ENCODE assay signal across 24 cellular contexts in genomic region chr20:47660983-47661711, GRCh38.
DNase-seq lines count a peak whose midpoint lies in the region; ATAC-seq lines count a peak whose summit lies in the region.
"Had no signal": no experiment of that assay in that cellular context is flagged by ENCODE, and none has a peak within 500 bp of the region (broad histone marks: within the 10 kb centered on the region; RNA-seq: fewer than 3 reads in every experiment).

No MANE protein-coding gene starts in this region.

- no peaks in the 10 kb centered on the region for H3K9me3 Mint-ChIP-seq in stimulated activated naive CD8-positive, alpha-beta T cell treated with anti-CD3 and anti-CD28 coated beads, Interleukin-15, Interleukin-2, amounts not matched to agents 100 ng/mL and 50 ng/mL, for 24 hours
- no peaks in the 10 kb centered on the region for H3K9me3 Mint-ChIP-seq in memory B cell
- H3K9me3 Mint-ChIP-seq: activated CD4-positive, alpha-beta T cell treated with anti-CD3 and anti-CD28 coated beads, Interleukin-2, amount 10 ng/mL, durations not matched to agents 7 days and 5 days; brain; CD4-positive, alpha-beta T cell; GM23338; HFFc6; T-helper 1 cell treated with Interleukin-12 subunit alpha and Interleukin-12 subunit beta and Interleukin-4 antibody, amounts not matched to agents 30 μg/mL and 1 μg/mL, for 36 hours had no signal

- H3K27me3 Mint-ChIP-seq in stimulated activated naive CD8-positive, alpha-beta T cell treated with anti-CD3 and anti-CD28 coated beads, Interleukin-15, Interleukin-2, amounts not matched to agents 100 ng/mL and 50 ng/mL, for 24 hours: no peaks in the 10 kb centered on the region
- H3K27me3 Mint-ChIP-seq in memory B cell: no peaks in the 10 kb centered on the region
- H3K27me3 Mint-ChIP-seq: activated CD4-positive, alpha-beta T cell treated with anti-CD3 and anti-CD28 coated beads, Interleukin-2, amount 10 ng/mL, durations not matched to agents 7 days and 5 days; brain; CD4-positive, alpha-beta T cell had no signal

- no peak for ATAC-seq in stimulated activated naive CD8-positive, alpha-beta T cell treated with anti-CD3 and anti-CD28 coated beads, Interleukin-15, Interleukin-2, amounts not matched to agents 100 U/mL and 50 U/mL, for 24 hours
- no peak for ATAC-seq in memory B cell (ENCODE audit: low read depth)
- ATAC-seq in HG02981 (IDR thresholded peaks at IDR 0.05; ENCODE audit: unreplicated experiment): no peak
- ATAC-seq: GM23338, mucosa of descending colon, sciatic nerve had no signal

- peaks cover 36% of the 10 kb centered on the region for H3K36me3 Mint-ChIP-seq in stimulated activated naive CD8-positive, alpha-beta T cell treated with anti-CD3 and anti-CD28 coated beads, Interleukin-15, Interleukin-2, amounts not matched to agents 100 ng/mL and 50 ng/mL, for 24 hours (ENCODE audit: low read depth)
- peaks cover 7% of the 10 kb centered on the region for H3K36me3 Mint-ChIP-seq in memory B cell

- H3K4me1 Mint-ChIP-seq in stimulated activated naive CD8-positive, alpha-beta T cell treated with anti-CD3 and anti-CD28 coated beads, Interleukin-15, Interleukin-2, amounts not matched to agents 100 ng/mL and 50 ng/mL, for 24 hours (ENCODE audit: low read depth): peaks cover 3% of the 10 kb centered on the region
- peaks cover 13% of the 10 kb centered on the region for H3K4me1 Mint-ChIP-seq in memory B cell

- peak overlapping the region; percentile 2 for H3K27ac Mint-ChIP-seq in stimulated activated naive CD8-positive, alpha-beta T cell treated with anti-CD3 and anti-CD28 coated beads, Interleukin-15, Interleukin-2, amounts not matched to agents 100 ng/mL and 50 ng/mL, for 24 hours
- peak overlapping the region; percentile 41 for H3K27ac Mint-ChIP-seq in memory B cell
- H3K27ac Mint-ChIP-seq: activated CD4-positive, alpha-beta T cell treated with anti-CD3 and anti-CD28 coated beads, Interleukin-2, amount 10 ng/mL, durations not matched to agents 7 days and 5 days; CD4-positive, alpha-beta T cell; GM23338; HFFc6; T-helper 1 cell treated with Interleukin-12 subunit alpha and Interleukin-12 subunit beta and Interleukin-4 antibody, amounts not matched to agents 30 μg/mL and 1 μg/mL, for 36 hours had no signal

- peak; percentile 29 for DNase-seq in DMS53 (lab: John Stamatoyannopoulos, UW)
- DNase-seq in DMS53 treated with DMSO at 0.1 percent for 48 hours (lab: John Stamatoyannopoulos, UW; ENCODE audit: unreplicated experiment): no peak
- no peak for DNase-seq in stimulated activated naive CD8-positive, alpha-beta T cell treated with anti-CD3 and anti-CD28 coated beads, Interleukin-15, Interleukin-2, amounts not matched to agents 100 U/mL and 50 U/mL, for 24 hours
- DNase-seq in memory B cell (ENCODE audit: low spot score in 2 of 2): no peak
- DNase-seq in NCI-H2107 treated with DMSO at 0.1 percent for 48 hours (lab: John Stamatoyannopoulos, UW; ENCODE audit: unreplicated experiment): no peak
- no peak for DNase-seq in activated T-cell treated with anti-CD3 and anti-CD28 coated beads, Interleukin-2, amount 50 U/mL, for 1 hour
- DNase-seq: activated CD4-positive, alpha-beta T cell treated with anti-CD3 and anti-CD28 coated beads, Interleukin-2, amount 10 ng/mL, durations not matched to agents 7 days and 5 days; activated effector memory CD4-positive, alpha-beta T cell treated with Interleukin-2 at 50 U/mL for 16 hours; CD4-positive, alpha-beta T cell; cerebellar nuclear complex; DMS 273 treated with DMSO at 0.1 percent for 48 hours; effector CD4-positive, alpha-beta T cell; erythroblast; HFFc6; Karpas-422; mucosa of descending colon; stimulated activated CD4-positive, alpha-beta T cell treated with anti-CD3 and anti-CD28 coated beads, Interleukin-4, amount 100 ng/mL, for 24 hours; stimulated activated naive CD4-positive, alpha-beta T cell had no signal

- no peak overlapping the region for H3K4me3 Mint-ChIP-seq in stimulated activated naive CD8-positive, alpha-beta T cell treated with anti-CD3 and anti-CD28 coated beads, Interleukin-15, Interleukin-2, amounts not matched to agents 100 ng/mL and 50 ng/mL, for 24 hours
- no peak overlapping the region for H3K4me3 Mint-ChIP-seq in memory B cell
- H3K4me3 Mint-ChIP-seq: activated CD4-positive, alpha-beta T cell treated with anti-CD3 and anti-CD28 coated beads, Interleukin-2, amount 10 ng/mL, durations not matched to agents 7 days and 5 days; brain; CD4-positive, alpha-beta T cell; GM23338; HFFc6; T-helper 1 cell treated with Interleukin-12 subunit alpha and Interleukin-12 subunit beta and Interleukin-4 antibody, amounts not matched to agents 30 μg/mL and 1 μg/mL, for 36 hours had no signal
